Comparison of ENCODE assay signal across 21 cellular contexts in the genomic region with DNA sequence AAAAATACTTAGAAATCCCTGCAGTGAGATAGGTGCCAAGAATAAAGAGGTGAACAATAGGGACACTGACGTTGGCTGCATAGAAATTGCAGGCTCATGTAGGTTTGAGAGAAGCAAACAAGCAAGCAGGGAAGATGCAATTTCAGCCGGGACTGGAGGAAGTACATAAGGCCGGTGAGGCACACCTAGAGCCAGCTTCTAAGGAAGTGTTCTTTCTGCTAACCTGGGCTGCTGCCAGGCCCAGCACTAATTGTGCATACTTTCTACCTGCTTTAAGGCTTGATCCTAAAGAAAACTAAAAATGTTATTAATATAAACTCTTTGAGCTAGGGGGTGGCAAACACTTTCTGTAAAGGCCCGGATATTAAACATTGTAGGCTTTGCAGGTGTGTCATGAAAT.
DNase-seq lines count a peak whose midpoint lies in the region; ATAC-seq and TF ChIP-seq lines count a peak whose summit lies in the region.
"Had no signal": no experiment of that assay in that cellular context is flagged by ENCODE, and none has a peak within 500 bp of the region (broad histone marks: within the 10 kb centered on the region; RNA-seq: fewer than 3 reads in every experiment).

No MANE protein-coding gene starts in this region.

- H3K4me2 ChIP-seq in PC-3 (ENCODE audit: low read length): peak overlapping the region; percentile 63

- intact Hi-C loops in Calu3 (cut with micrococcal nuclease; ENCODE audit: unreplicated experiment): loop anchor here (5.0 kb wide), 1 partner anchor 38 kb away; no protein-coding TSS in a partner anchor
- intact Hi-C loops in PC-3 (cut with micrococcal nuclease): loop anchor here (10.0 kb wide), 2 partner anchors 245 to 555 kb away; no protein-coding TSS in a partner anchor
- intact Hi-C loops in mucosa of descending colon (cut with DNase I, micrococcal nuclease): no loop called here
- intact Hi-C loops in right cardiac atrium (cut with DNase I): no loop called here

- H3K9me3 ChIP-seq in PC-3 (ENCODE audit: low read length) (no peaks in the 10 kb centered on the region), mucosa of descending colon (no peaks in the 10 kb centered on the region), right cardiac atrium (ENCODE audit: control insufficient read depth, low read length) (no peaks in the 10 kb centered on the region)
- H3K9me3 ChIP-seq: left ventricle myocardium inferior, SJCRH30 had no signal

- no peak overlapping the region for H3K9ac ChIP-seq in PC-3 (ENCODE audit: low read length)

- H3K4me3 Mint-ChIP-seq in Calu3 (ENCODE audit: low read depth, unreplicated experiment): peak overlapping the region; percentile 5
- H3K4me3 Mint-ChIP-seq: activated CD4-positive, alpha-beta T cell treated with anti-CD3 and anti-CD28 coated beads, Interleukin-2, amount 10 ng/mL, durations not matched to agents 7 days and 5 days; brain; CD8-positive, alpha-beta T cell; endodermal cell; stimulated activated naive CD8-positive, alpha-beta T cell treated with anti-CD3 and anti-CD28 coated beads, Interleukin-15, Interleukin-2, amounts not matched to agents 100 ng/mL and 50 ng/mL, for 24 hours; T-helper 17 cell; type B pancreatic cell had no signal

- H3K27ac Mint-ChIP-seq in Calu3 (ENCODE audit: unreplicated experiment): peak overlapping the region; percentile 75
- H3K27ac Mint-ChIP-seq: activated CD4-positive, alpha-beta T cell treated with anti-CD3 and anti-CD28 coated beads, Interleukin-2, amount 10 ng/mL, durations not matched to agents 7 days and 5 days; CD8-positive, alpha-beta T cell; endodermal cell; stimulated activated naive CD8-positive, alpha-beta T cell treated with anti-CD3 and anti-CD28 coated beads, Interleukin-15, Interleukin-2, amounts not matched to agents 100 ng/mL and 50 ng/mL, for 24 hours; T-helper 17 cell; type B pancreatic cell had no signal

- H3K27me3 Mint-ChIP-seq in Calu3 (ENCODE audit: unreplicated experiment): no peaks in the 10 kb centered on the region
- H3K27me3 Mint-ChIP-seq: T-helper 17 cell, type B pancreatic cell had no signal

- peak overlapping the region; percentile 94 for H3K27ac ChIP-seq in PC-3 (ENCODE audit: low read length)
- H3K27ac ChIP-seq in right cardiac atrium (ENCODE audit: low read length): no peak overlapping the region
- H3K27ac ChIP-seq: left ventricle myocardium inferior, SJCRH30 had no signal

- H3K27me3 ChIP-seq in PC-3 (ENCODE audit: low read length) (no peaks in the 10 kb centered on the region), right cardiac atrium (ENCODE audit: control insufficient read depth, insufficient read depth) (no peaks in the 10 kb centered on the region)
- H3K27me3 ChIP-seq: SJCRH30 had no signal

- H3K4me1 Mint-ChIP-seq in Calu3 (ENCODE audit: low read depth, unreplicated experiment): peaks cover 25% of the 10 kb centered on the region
- H3K4me1 Mint-ChIP-seq: endodermal cell had no signal

- CTCF ChIA-PET in Calu3 (lab: Charles Lee) (interaction anchor here (0.6 kb wide), 1 partner anchor 65 kb away, joined by 4 read pairs; no protein-coding TSS in a partner anchor), PC-3 (lab: Charles Lee) (no interaction called here)

- TF ChIP-seq CTCF in Calu3 (IDR thresholded peaks at IDR 0.05; ENCODE audit: unreplicated experiment) (no peak), PC-3 (conservative IDR thresholded peaks at IDR 0.05; ENCODE audit: low read depth, low read length) (no peak), mucosa of descending colon (IDR thresholded peaks at IDR 0.05) (no peak)

- H4K20me1 ChIP-seq in PC-3 (ENCODE audit: low read length): no peaks in the 10 kb centered on the region

- no peak overlapping the region for H2AFZ ChIP-seq in PC-3 (ENCODE audit: low read length)

- WGBS in right cardiac atrium: 73% methylated on average over 4 of the region's 4 CpGs

- no peaks in the 10 kb centered on the region for H3K36me3 ChIP-seq in PC-3 (ENCODE audit: low read depth, low read length)
- H3K36me3 ChIP-seq in mucosa of descending colon (ENCODE audit: low read depth): no peaks in the 10 kb centered on the region
- H3K36me3 ChIP-seq: left ventricle myocardium inferior, SJCRH30 had no signal

- DNase-seq in Calu3 (peak; percentile 37), NCI-H146 (lab: John Stamatoyannopoulos, UW) (peak; percentile 36), PC-3 (peak; percentile 32), mucosa of descending colon (peak; percentile 53 to 61 (median 56)), right cardiac atrium (no peak)
- DNase-seq: activated CD4-positive, alpha-beta T cell treated with anti-CD3 and anti-CD28 coated beads, Interleukin-2, amount 10 ng/mL, durations not matched to agents 7 days and 5 days; CD8-positive, alpha-beta T cell; EL; endodermal cell; head of caudate nucleus; left ventricle myocardium inferior; midbrain; NCI-H526 treated with DMSO at 0.1 percent for 48 hours; SJCRH30; T-helper 17 cell had no signal

- BruUV-seq in Calu3 (replicated peaks; lab: Mats Ljungman, UMichigan): no TSS peak
- BruUV-seq in PC-3 (replicated peaks; lab: Mats Ljungman, UMichigan): no TSS peak

- no peaks in the 10 kb centered on the region for H3K79me2 ChIP-seq in PC-3 (ENCODE audit: low read length)

- H3K4me1 ChIP-seq in PC-3 (ENCODE audit: insufficient read depth, low read length): peaks cover 47% of the 10 kb centered on the region
- no peaks in the 10 kb centered on the region for H3K4me1 ChIP-seq in mucosa of descending colon (ENCODE audit: low read depth)
- no peaks in the 10 kb centered on the region for H3K4me1 ChIP-seq in right cardiac atrium (ENCODE audit: control insufficient read depth, insufficient read depth, low read length)
- H3K4me1 ChIP-seq: SJCRH30 had no signal

- no peaks in the 10 kb centered on the region for H3K9me2 ChIP-seq in PC-3 (replicated peaks; ENCODE audit: low read length)

- H3K36me3 Mint-ChIP-seq in Calu3 (ENCODE audit: insufficient read depth, unreplicated experiment): no peaks in the 10 kb centered on the region
- H3K36me3 Mint-ChIP-seq: brain; CD8-positive, alpha-beta T cell; type B pancreatic cell had no signal

- no peaks in the 10 kb centered on the region for H3F3A ChIP-seq in PC-3 (ENCODE audit: low read length, unreplicated experiment)

- H3K9me3 Mint-ChIP-seq in Calu3 (ENCODE audit: low read depth, unreplicated experiment): no peaks in the 10 kb centered on the region
- H3K9me3 Mint-ChIP-seq: activated CD4-positive, alpha-beta T cell treated with anti-CD3 and anti-CD28 coated beads, Interleukin-2, amount 10 ng/mL, durations not matched to agents 7 days and 5 days; brain; CD8-positive, alpha-beta T cell; endodermal cell; stimulated activated naive CD8-positive, alpha-beta T cell treated with anti-CD3 and anti-CD28 coated beads, Interleukin-15, Interleukin-2, amounts not matched to agents 100 ng/mL and 50 ng/mL, for 24 hours; type B pancreatic cell had no signal

- H3K4me3 ChIP-seq in PC-3 (ENCODE audit: low read length): no peak overlapping the region
- no peak overlapping the region for H3K4me3 ChIP-seq in mucosa of descending colon
- no peak overlapping the region for H3K4me3 ChIP-seq in right cardiac atrium (ENCODE audit: low read length)
- H3K4me3 ChIP-seq: left ventricle myocardium inferior, SJCRH30 had no signal

- POLR2A ChIA-PET in PC-3 (lab: Charles Lee; ENCODE audit: unreplicated experiment): no interaction called here

- ATAC-seq in PC-3 (no peak), mucosa of descending colon (peak; percentile 89), HG03432 (IDR thresholded peaks at IDR 0.05; ENCODE audit: unreplicated experiment) (no peak), GM19395 (IDR thresholded peaks at IDR 0.05; ENCODE audit: unreplicated experiment) (no peak), GM18867 (IDR thresholded peaks at IDR 0.05; ENCODE audit: unreplicated experiment) (no peak), right cardiac atrium (no peak)
- ATAC-seq: CD8-positive, alpha-beta T cell; T-helper 17 cell had no signal

Comparison
In these comparisons a context has a peak if more than half of its experiments do, and no peak if none do; other contexts are left out.
1. DNase-seq: peak in Calu3 (single experiment), NCI-H146 (single experiment), PC-3 (single experiment) and mucosa of descending colon (3 of 3); none in right cardiac atrium (0 of 3).
2. intact Hi-C loops: an anchor here in Calu3 (5.0 kb wide) and PC-3 (10.0 kb wide); none called in mucosa of descending colon and right cardiac atrium.